In the genomic region with DNA sequence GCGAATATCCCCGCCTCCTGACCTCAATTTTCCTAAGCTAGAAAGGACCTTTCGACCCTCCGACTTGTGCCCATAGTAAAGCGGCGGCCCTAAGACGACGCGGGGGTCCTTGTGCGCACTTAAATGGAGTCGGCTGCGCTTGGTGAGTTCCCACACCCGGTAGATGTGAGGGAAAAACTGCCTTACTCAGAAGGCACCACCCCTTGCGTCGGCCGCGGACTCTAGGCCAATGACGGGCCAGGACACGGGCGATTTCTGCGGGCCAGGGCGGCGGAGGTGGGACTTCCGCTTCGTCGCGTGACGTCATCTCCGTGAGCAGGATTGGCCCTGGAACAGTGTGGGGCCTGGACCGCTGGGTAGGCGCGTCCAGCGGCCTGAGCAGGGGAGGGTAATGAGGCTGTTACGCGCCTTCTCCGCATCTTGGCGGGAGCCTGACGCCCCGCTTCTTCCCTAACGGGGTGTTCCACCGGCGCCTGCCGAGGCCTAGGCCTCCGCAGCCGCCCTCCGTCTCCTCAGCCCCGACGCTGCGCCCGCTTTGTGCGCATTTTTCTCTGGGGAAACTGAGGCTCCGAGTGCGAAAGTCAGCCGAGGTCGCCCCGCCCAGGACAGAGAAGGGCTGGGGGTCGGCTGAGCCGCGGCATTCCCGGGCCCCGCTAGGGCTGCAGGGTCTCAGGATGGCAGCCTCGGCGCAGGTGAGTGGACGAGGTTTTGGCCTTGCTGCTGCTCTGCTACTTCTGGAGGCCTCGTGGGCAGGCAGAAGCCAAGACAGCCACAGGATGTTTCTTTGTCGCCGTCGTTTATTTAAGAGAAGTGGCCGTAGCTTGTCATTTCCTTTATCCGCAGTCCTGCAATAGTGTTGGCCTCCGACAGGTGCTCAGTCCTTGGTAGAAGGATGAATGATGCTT, we compare ENCODE assay signal across 1 cellular context.
TF ChIP-seq lines count a peak whose summit lies in the region.

TSS of gene ZNF543 (plus strand) at position 293 of the 905 bp plus-strand sequence. CDS start at position 675, 382 bp downstream.

TF ChIP-seq in HEK293, 187 proteins besides CTCF, POLR2A, EP300 and RAD21 (continued from another document):
- no peak for TF ChIP-seq PRDM2 (tag by site-specific recombination; IDR thresholded peaks at IDR 0.05; ENCODE audit: borderline replicate concordance)
- peak; percentile 60; the same call in 1 of the 2 replicates for TF ChIP-seq ZBTB8A (tag by site-specific recombination; IDR thresholded peaks at IDR 0.05)
- no peak for TF ChIP-seq ZNF677 (tag by site-specific recombination; IDR thresholded peaks at IDR 0.05)
- TF ChIP-seq ZNF248 (tag by site-specific recombination; IDR thresholded peaks at IDR 0.05), result no peak
- TF ChIP-seq ZNF560 (tag by site-specific recombination; IDR thresholded peaks at IDR 0.05; ENCODE audit: borderline replicate concordance), result no peak
- TF ChIP-seq TRIM28 (IDR thresholded peaks at IDR 0.05; ENCODE audit: borderline replicate concordance, low read length), result no peak
- no peak for TF ChIP-seq ZNF514 (tag by site-specific recombination; IDR thresholded peaks at IDR 0.05)
- TF ChIP-seq ZNF266 (tag by site-specific recombination; IDR thresholded peaks at IDR 0.05; ENCODE audit: low read depth), result no peak
- no peak for TF ChIP-seq ZNF112 (tag by site-specific recombination; IDR thresholded peaks at IDR 0.05)
- TF ChIP-seq ZNF221 (tag by site-specific recombination; IDR thresholded peaks at IDR 0.05; ENCODE audit: borderline replicate concordance), result no peak
- TF ChIP-seq ZNF549 (tag by site-specific recombination; IDR thresholded peaks at IDR 0.05), result no peak
